25 cellular contexts compared by ENCODE assay signal in genomic region chr20:44851545-44851944, GRCh38. TPM values are rescaled to one million over a fixed set of nuclear protein-coding genes. Genes with fewer than 3 reads are reported as not detected.
"Had no signal": no experiment of that assay in that cellular context is flagged by ENCODE, and none has a peak within 500 bp of the region (broad histone marks: within the 10 kb centered on the region; RNA-seq: fewer than 3 reads in every experiment).

No MANE protein-coding gene starts in this region.

- H3K27ac ChIP-seq: ascending aorta, breast epithelium, gastrocnemius medialis, heart right ventricle, left ventricle myocardium inferior, neutrophil, skin epidermis, suprapubic skin had no signal

- H3K36me3 Mint-ChIP-seq: activated CD8-positive, alpha-beta memory T cell treated with anti-CD3 and anti-CD28 coated beads, Interleukin-2, amount 10 ng/mL, durations not matched to agents 7 days and 5 days; natural killer cell; type B pancreatic cell had no signal

- H3K27me3 ChIP-seq: ascending aorta, breast epithelium, gastrocnemius medialis had no signal

- H3K36me3 ChIP-seq: ascending aorta, breast epithelium, gastrocnemius medialis, heart right ventricle, left ventricle myocardium inferior, neutrophil, suprapubic skin had no signal

- DNase-seq: activated CD4-positive, alpha-beta T cell treated with anti-CD3 and anti-CD28 coated beads, Interleukin-2, amount 50 U/mL, for 48 hours; activated CD8-positive, alpha-beta memory T cell treated with anti-CD3 and anti-CD28 coated beads, Interleukin-2, amount 10 ng/mL, durations not matched to agents 7 days and 5 days; activated naive CD4-positive, alpha-beta T cell treated with anti-CD3 and anti-CD28 coated beads, Interleukin-2, amount 10 ng/mL, durations not matched to agents 7 days and 5 days; activated T-cell treated with anti-CD3 and anti-CD28 coated beads, Interleukin-2, amount 50 U/mL, for 1 hour; cerebellar nuclear complex; dermis blood vessel endothelial cell; gastrocnemius medialis; heart right ventricle; left ventricle myocardium inferior; natural killer cell; right cardiac atrium; stimulated activated CD4-positive, alpha-beta T cell treated with anti-CD3 and anti-CD28 coated beads, Interleukin-4, amount 100 ng/mL, for 4 hours; stimulated activated naive CD8-positive, alpha-beta T cell treated with anti-CD3 and anti-CD28 coated beads, Interleukin-15, Interleukin-2, amounts not matched to agents 100 U/mL and 50 U/mL, for 24 hours; T-helper 1 cell; T1000 had no signal

- H3K9me3 Mint-ChIP-seq: activated T-helper 2 cell treated with anti-CD3 and anti-CD28 coated beads, Interferon-gamma antibody, Interleukin-2, Interleukin-4, amounts not matched to agents 10 μg/mL and 5 μg/mL and 100 μg/mL, durations not matched to agents 14 hours and 24 hours and 36 hours; natural killer cell; type B pancreatic cell had no signal

- FAIRE-seq: keratinocyte had no signal

- H3K4me3 ChIP-seq: ascending aorta, breast epithelium, gastrocnemius medialis, heart right ventricle, left ventricle myocardium inferior, skin epidermis, suprapubic skin had no signal

- ATAC-seq: activated CD8-positive, alpha-beta memory T cell treated with anti-CD3 and anti-CD28 coated beads, Interleukin-2, amount 10 ng/mL, durations not matched to agents 7 days and 5 days; gastrocnemius medialis; heart right ventricle; natural killer cell; right cardiac atrium; stimulated activated naive CD8-positive, alpha-beta T cell treated with anti-CD3 and anti-CD28 coated beads, Interleukin-15, Interleukin-2, amounts not matched to agents 100 U/mL and 50 U/mL, for 24 hours had no signal

- H3K4me3 Mint-ChIP-seq: activated CD8-positive, alpha-beta memory T cell treated with anti-CD3 and anti-CD28 coated beads, Interleukin-2, amount 10 ng/mL, durations not matched to agents 7 days and 5 days; activated naive CD4-positive, alpha-beta T cell treated with anti-CD3 and anti-CD28 coated beads, Interleukin-2, amount 10 ng/mL, durations not matched to agents 7 days and 5 days; natural killer cell; type B pancreatic cell had no signal

- H3K27me3 Mint-ChIP-seq: progenitor cell of endocrine pancreas, type B pancreatic cell had no signal

- H3K27ac Mint-ChIP-seq: activated CD8-positive, alpha-beta memory T cell treated with anti-CD3 and anti-CD28 coated beads, Interleukin-2, amount 10 ng/mL, durations not matched to agents 7 days and 5 days; activated naive CD4-positive, alpha-beta T cell treated with anti-CD3 and anti-CD28 coated beads, Interleukin-2, amount 10 ng/mL, durations not matched to agents 7 days and 5 days; activated T-helper 2 cell treated with anti-CD3 and anti-CD28 coated beads, Interferon-gamma antibody, Interleukin-2, Interleukin-4, amounts not matched to agents 10 μg/mL and 5 μg/mL and 100 μg/mL, durations not matched to agents 14 hours and 24 hours and 36 hours; natural killer cell; progenitor cell of endocrine pancreas; type B pancreatic cell had no signal

- H3K4me1 ChIP-seq: ascending aorta, breast epithelium, gastrocnemius medialis, heart right ventricle, left ventricle myocardium inferior, suprapubic skin had no signal

- H3K9me3 ChIP-seq: ascending aorta, breast epithelium, gastrocnemius medialis, heart right ventricle, neutrophil, suprapubic skin had no signal

RNA-seq across cellular contexts. Expression of gene RIMS4, which starts 41.2 kb away (rescaled TPM):
- total RNA-seq: activated CD8-positive, alpha-beta memory T cell treated with anti-CD3 and anti-CD28 coated beads, Interleukin-2, amount 10 ng/mL, durations not matched to agents 7 days and 5 days; activated T-helper 2 cell treated with anti-CD3 and anti-CD28 coated beads, Interferon-gamma antibody, Interleukin-2, Interleukin-4, amounts not matched to agents 10 μg/mL and 5 μg/mL and 100 μg/mL, durations not matched to agents 14 hours and 24 hours and 36 hours; dermis blood vessel endothelial cell; epithelial cell of proximal tubule; natural killer cell had no signal
- polyA plus RNA-seq: keratinocyte had no signal
